In genomic region chr14:23548351-23549318, GRCh38 we compare ENCODE assay signal across 16 cellular contexts. TPM values are rescaled to one million over a fixed set of nuclear protein-coding genes. Genes with fewer than 3 reads are reported as not detected.
A peak's percentile ranks its signal among the peaks of the same experiment; 100 is the strongest.
DNase-seq lines count a peak whose midpoint lies in the region; ATAC-seq and TF ChIP-seq lines count a peak whose summit lies in the region.
"Had no signal": no experiment of that assay in that cellular context is flagged by ENCODE, and none has a peak within 500 bp of the region (broad histone marks: within the 10 kb centered on the region; RNA-seq: fewer than 3 reads in every experiment).

No MANE protein-coding gene starts in this region.

- H3K9me3 ChIP-seq in right cardiac atrium (ENCODE audit: control insufficient read depth, low read length) (no peaks in the 10 kb centered on the region), subcutaneous abdominal adipose tissue (ENCODE audit: control insufficient read depth in 5 of 5, low read length in 5 of 5) (no peaks in the 10 kb centered on the region), prostate gland (no peaks in the 10 kb centered on the region)
- H3K9me3 ChIP-seq: HAP-1, heart left ventricle, psoas muscle had no signal

- H3K36me3 ChIP-seq in subcutaneous abdominal adipose tissue (ENCODE audit: control insufficient read depth in 5 of 5, insufficient read depth in 5 of 5, low read length in 5 of 5) (no peaks in the 10 kb centered on the region), prostate gland (no peaks in the 10 kb centered on the region)
- H3K36me3 ChIP-seq: HAP-1, heart left ventricle had no signal

- peak overlapping the region in 2 of 5 donors; percentile 6 to 41 for H3K9ac ChIP-seq in subcutaneous abdominal adipose tissue (ENCODE audit: low read length in 5 of 5)

- TF ChIP-seq CTCF in prostate gland (IDR thresholded peaks at IDR 0.05), result no peak

- ATAC-seq in Right ventricle myocardium superior (ENCODE audit: poor library complexity) (no peak), right cardiac atrium (no peak)
- ATAC-seq: heart left ventricle; psoas muscle; stimulated activated memory B cell treated with anti-CD40 and anti-IgM and Interleukin-4, amounts not matched to agents 10 μg/mL and 1 μg/mL and 100 μg/mL, for 72 hours had no signal

- peak; percentile 3 for DNase-seq in Right ventricle myocardium superior
- DNase-seq in right cardiac atrium, result no peak
- peak; percentile 32 for DNase-seq in SHP77 treated with DMSO at 0.1 percent for 48 hours (lab: John Stamatoyannopoulos, UW)
- peak; percentile 56 for DNase-seq in fibroblast of peridontal ligament (ENCODE audit: extremely low read depth)
- no peak for DNase-seq in prostate gland (ENCODE audit: low spot score)
- DNase-seq in NK-92 treated with Interleukin-12 subunit alpha and Interleukin-12 subunit beta, amount 100 ng/mL, for 24 hours (lab: John Stamatoyannopoulos, UW), result no peak
- no peak for DNase-seq in T1000 (lab: John Stamatoyannopoulos, UW)
- DNase-seq: effector CD8-positive, alpha-beta T cell; heart left ventricle; KBM-7; NCI-H2171; psoas muscle had no signal

- intact Hi-C loops in Right ventricle myocardium superior (cut with DNase I) (no loop called here), right cardiac atrium (cut with DNase I) (loop anchor here in 1 of 4 donors (10.0 kb wide), 1 partner anchor 224 kb away; the partner anchor contains the start of gene PABPN1), prostate gland (cut with DNase I) (no loop called here)

- 52% methylated on average over 18 of the region's 18 CpGs for WGBS in right cardiac atrium
- 59% methylated on average over 18 of the region's 18 CpGs for WGBS in prostate gland

- H3K4me1 ChIP-seq in right cardiac atrium (ENCODE audit: control insufficient read depth, insufficient read depth, low read length) (peaks cover 13% of the 10 kb centered on the region), subcutaneous abdominal adipose tissue (ENCODE audit: control insufficient read depth in 5 of 5, insufficient read depth in 5 of 5, low read length in 5 of 5) (peaks cover 3 to 66% (median 63%) of the 10 kb centered on the region in 5 donors), prostate gland (replicated peaks) (no peaks in the 10 kb centered on the region)

- no peaks in the 10 kb centered on the region for H3K27me3 ChIP-seq in right cardiac atrium (ENCODE audit: control insufficient read depth, insufficient read depth)
- H3K27me3 ChIP-seq in subcutaneous abdominal adipose tissue (ENCODE audit: control insufficient read depth in 5 of 5, insufficient read depth in 4 of 5, low read length in 5 of 5), result no peaks in the 10 kb centered on the region
- no peaks in the 10 kb centered on the region for H3K27me3 ChIP-seq in prostate gland (replicated peaks; ENCODE audit: insufficient read depth)
- H3K27me3 ChIP-seq: heart left ventricle had no signal

- H3K4me3 ChIP-seq in right cardiac atrium (ENCODE audit: low read length) (no peak overlapping the region), subcutaneous abdominal adipose tissue (ENCODE audit: low read depth in 1 of 5, low read length in 5 of 5) (no peak overlapping the region), prostate gland (no peak overlapping the region)
- H3K4me3 ChIP-seq: HAP-1, heart left ventricle, psoas muscle had no signal

- H3K27ac ChIP-seq in right cardiac atrium (ENCODE audit: low read length) (no peak overlapping the region), subcutaneous abdominal adipose tissue (ENCODE audit: low read depth, low read length) (peak overlapping the region; percentile 18), prostate gland (no peak overlapping the region)
- H3K27ac ChIP-seq: heart left ventricle, psoas muscle had no signal

- TF ChIP-seq POLR2A in prostate gland (IDR thresholded peaks at IDR 0.05), result no peak

RNA-seq across cellular contexts. Expression of gene ZFHX2, which starts 2.9 kb away (rescaled TPM):
- total RNA-seq in Right ventricle myocardium superior (0.97 TPM), right cardiac atrium (1 to 10 TPM in 1 of 4 donors, under 1 TPM in 3; 0.31 to 1.0 (median 0.87) TPM), prostate gland (1 to 10 TPM; 2.5 to 3.1 TPM)
- polyA plus RNA-seq in right cardiac atrium, result 0.50 TPM

RNA-seq across cellular contexts. Expression of gene THTPA, which starts 7.4 kb away (rescaled TPM):
- total RNA-seq in Right ventricle myocardium superior, result 15.4 TPM
- total RNA-seq in right cardiac atrium, result 10 to 100 TPM; 18.8 to 21.5 (median 20.9) TPM
- polyA plus RNA-seq in right cardiac atrium, result 22.9 TPM
- 10 to 100 TPM; 22.5 to 45.4 TPM for total RNA-seq in prostate gland

RNA-seq across cellular contexts. Expression of gene AP1G2, which starts 19.0 kb away (rescaled TPM):
- 10.7 TPM for total RNA-seq in Right ventricle myocardium superior
- 10 to 100 TPM; 13.8 to 17.9 (median 15.4) TPM for total RNA-seq in right cardiac atrium
- 12.9 TPM for polyA plus RNA-seq in right cardiac atrium
- total RNA-seq in prostate gland, result 100 to 1,000 TPM in 1 of 2 donors, 10 to 100 TPM in 1; 95.3 to 134 TPM

RNA-seq across cellular contexts. Expression of gene JPH4, which starts 30.0 kb away (rescaled TPM):
- total RNA-seq in Right ventricle myocardium superior (0.13 TPM), right cardiac atrium (under 1 TPM; 0.11 to 0.38 (median 0.27) TPM), prostate gland (10 to 100 TPM in 1 of 2 donors, 1 to 10 TPM in 1; 8.5 to 17.8 TPM)
- 0.23 TPM for polyA plus RNA-seq in right cardiac atrium
- polyA plus RNA-seq: AG04450 had no signal

Comparison
In these comparisons a context has a peak if more than half of its experiments do, and no peak if none do; other contexts are left out.
1. DNase-seq: peak in Right ventricle myocardium superior (single experiment), SHP77 treated with DMSO at 0.1 percent for 48 hours (single experiment) and fibroblast of peridontal ligament (single experiment); none in right cardiac atrium (0 of 3), prostate gland (single experiment), NK-92 treated with Interleukin-12 subunit alpha and Interleukin-12 subunit beta, amount 100 ng/mL, for 24 hours (single experiment) and T1000 (single experiment).